Comparison of ENCODE assay signal across 1 cellular context in the genomic region with DNA sequence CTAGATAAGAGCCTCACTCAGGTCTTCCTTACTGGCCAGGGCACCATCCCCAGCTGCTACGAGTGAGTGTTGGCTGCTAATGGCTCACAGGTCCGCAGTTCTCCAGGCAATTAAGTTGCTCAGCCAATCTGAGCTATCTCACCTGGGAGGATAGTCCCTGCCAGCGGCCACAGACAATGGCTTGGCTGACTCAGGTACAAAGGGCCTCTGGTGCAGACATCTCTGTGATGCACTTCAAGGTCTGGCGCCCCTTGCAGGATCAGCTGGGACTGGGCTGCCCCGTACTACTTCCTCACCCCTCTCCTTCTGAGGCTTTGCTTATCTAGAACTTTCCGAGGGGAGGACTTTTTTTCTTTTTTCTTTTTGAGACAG.
TF ChIP-seq lines count a peak whose summit lies in the region.

No MANE protein-coding gene starts in this region.

TF ChIP-seq in HepG2, 621 proteins besides CTCF, POLR2A, EP300 and RAD21 (continued from another document):
- TF ChIP-seq FOXC1 (CRISPR knock-in tag; IDR thresholded peaks at IDR 0.05; ENCODE audit: borderline replicate concordance) (peak; percentile 85), HNF4A (CRISPR knock-in tag; IDR thresholded peaks at IDR 0.05) (peak; percentile 34; the same call in 1 of the 2 replicates)
- TF ChIP-seq, protein P1, sequence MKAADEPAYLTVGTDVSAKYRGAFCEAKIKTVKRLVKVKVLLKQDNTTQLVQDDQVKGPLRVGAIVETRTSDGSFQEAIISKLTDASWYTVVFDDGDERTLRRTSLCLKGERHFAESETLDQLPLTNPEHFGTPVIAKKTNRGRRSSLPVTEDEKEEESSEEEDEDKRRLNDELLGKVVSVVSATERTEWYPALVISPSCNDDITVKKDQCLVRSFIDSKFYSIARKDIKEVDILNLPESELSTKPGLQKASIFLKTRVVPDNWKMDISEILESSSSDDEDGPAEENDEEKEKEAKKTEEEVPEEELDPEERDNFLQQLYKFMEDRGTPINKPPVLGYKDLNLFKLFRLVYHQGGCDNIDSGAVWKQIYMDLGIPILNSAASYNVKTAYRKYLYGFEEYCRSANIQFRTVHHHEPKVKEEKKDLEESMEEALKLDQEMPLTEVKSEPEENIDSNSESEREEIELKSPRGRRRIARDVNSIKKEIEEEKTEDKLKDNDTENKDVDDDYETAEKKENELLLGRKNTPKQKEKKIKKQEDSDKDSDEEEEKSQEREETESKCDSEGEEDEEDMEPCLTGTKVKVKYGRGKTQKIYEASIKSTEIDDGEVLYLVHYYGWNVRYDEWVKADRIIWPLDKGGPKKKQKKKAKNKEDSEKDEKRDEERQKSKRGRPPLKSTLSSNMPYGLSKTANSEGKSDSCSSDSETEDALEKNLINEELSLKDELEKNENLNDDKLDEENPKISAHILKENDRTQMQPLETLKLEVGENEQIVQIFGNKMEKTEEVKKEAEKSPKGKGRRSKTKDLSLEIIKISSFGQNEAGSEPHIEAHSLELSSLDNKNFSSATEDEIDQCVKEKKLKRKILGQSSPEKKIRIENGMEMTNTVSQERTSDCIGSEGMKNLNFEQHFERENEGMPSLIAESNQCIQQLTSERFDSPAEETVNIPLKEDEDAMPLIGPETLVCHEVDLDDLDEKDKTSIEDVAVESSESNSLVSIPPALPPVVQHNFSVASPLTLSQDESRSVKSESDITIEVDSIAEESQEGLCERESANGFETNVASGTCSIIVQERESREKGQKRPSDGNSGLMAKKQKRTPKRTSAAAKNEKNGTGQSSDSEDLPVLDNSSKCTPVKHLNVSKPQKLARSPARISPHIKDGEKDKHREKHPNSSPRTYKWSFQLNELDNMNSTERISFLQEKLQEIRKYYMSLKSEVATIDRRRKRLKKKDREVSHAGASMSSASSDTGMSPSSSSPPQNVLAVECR (CRISPR knock-in tag; IDR thresholded peaks at IDR 0.05; ENCODE audit: borderline replicate concordance): peak; percentile 33; the same call in 1 of the 2 replicates
- TF ChIP-seq, protein P2, sequence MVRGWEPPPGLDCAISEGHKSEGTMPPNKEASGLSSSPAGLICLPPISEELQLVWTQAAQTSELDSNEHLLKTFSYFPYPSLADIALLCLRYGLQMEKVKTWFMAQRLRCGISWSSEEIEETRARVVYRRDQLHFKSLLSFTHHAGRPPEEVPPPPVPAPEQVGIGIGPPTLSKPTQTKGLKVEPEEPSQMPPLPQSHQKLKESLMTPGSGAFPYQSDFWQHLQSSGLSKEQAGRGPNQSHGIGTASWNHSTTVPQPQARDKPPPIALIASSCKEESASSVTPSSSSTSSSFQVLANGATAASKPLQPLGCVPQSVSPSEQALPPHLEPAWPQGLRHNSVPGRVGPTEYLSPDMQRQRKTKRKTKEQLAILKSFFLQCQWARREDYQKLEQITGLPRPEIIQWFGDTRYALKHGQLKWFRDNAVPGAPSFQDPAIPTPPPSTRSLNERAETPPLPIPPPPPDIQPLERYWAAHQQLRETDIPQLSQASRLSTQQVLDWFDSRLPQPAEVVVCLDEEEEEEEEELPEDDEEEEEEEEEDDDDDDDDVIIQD (CRISPR knock-in tag; IDR thresholded peaks at IDR 0.05; ENCODE audit: low read depth): no peak
